Comparison of ENCODE assay signal across 9 cellular contexts in the genomic region with DNA sequence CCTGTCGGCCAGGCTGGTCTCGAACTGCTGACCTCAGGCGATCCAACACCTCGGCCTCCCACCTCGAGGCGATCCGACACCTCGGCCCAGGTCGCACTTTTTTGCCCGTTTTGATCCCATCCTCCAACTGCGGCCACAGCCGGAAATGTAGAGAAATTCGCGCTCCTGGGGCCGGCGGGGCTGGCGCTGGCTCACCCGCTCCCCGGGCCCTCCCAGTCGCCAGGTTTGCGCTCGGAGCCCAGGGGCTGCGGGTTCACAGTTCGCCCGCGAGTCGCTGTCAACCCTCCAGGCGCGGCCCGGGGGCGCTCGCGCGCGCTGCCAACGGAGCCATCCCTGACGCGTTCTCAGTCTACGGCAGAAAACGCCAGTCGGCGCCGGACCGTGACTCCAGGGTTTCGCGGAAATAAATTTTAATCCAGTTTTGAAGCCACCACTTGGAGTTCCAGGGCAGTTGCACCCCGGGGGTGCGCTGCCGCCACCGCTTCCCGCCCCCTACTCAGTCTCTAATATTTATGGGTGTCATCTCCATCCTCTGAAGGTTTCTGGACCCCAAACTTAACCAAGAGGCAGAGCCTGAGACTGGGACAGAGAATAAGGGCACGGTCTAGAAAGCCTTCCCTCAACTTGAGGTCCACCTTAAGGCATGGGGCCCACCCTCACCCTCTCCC. TPM values are rescaled to one million over a fixed set of nuclear protein-coding genes. Genes with fewer than 3 reads are reported as not detected.
DNase-seq lines count a peak whose midpoint lies in the region; ATAC-seq, FAIRE-seq and TF ChIP-seq lines count a peak whose summit lies in the region.
"Had no signal": no experiment of that assay in that cellular context is flagged by ENCODE, and none has a peak within 500 bp of the region (broad histone marks: within the 10 kb centered on the region; RNA-seq: fewer than 3 reads in every experiment).

No MANE protein-coding gene starts in this region.

- H3K4me3 ChIP-seq in choroid plexus epithelial cell (ENCODE audit: low read depth, low read length) (peak overlapping the region; percentile 44), lung (no peak overlapping the region)
- H3K4me3 ChIP-seq: SJSA1 had no signal

- peaks cover 45% of the 10 kb centered on the region for H3K4me1 Mint-ChIP-seq in Calu3 (ENCODE audit: low read depth, unreplicated experiment)

- FAIRE-seq in HTR-8/SVneo (lab: Jason Lieb, UNC): no peak

- H3K27ac Mint-ChIP-seq in Calu3 (ENCODE audit: unreplicated experiment): peak overlapping the region; percentile 92

- H3K9me3 ChIP-seq in lung (ENCODE audit: control insufficient read depth in 2 of 2, insufficient read depth in 1 of 2, low read length in 1 of 2): no peaks in the 10 kb centered on the region
- H3K9me3 ChIP-seq: SJSA1 had no signal

- ATAC-seq in lung (ENCODE audit: insufficient read depth, low FRiP score): no peak

- TF ChIP-seq CTCF in Calu3 (IDR thresholded peaks at IDR 0.05; ENCODE audit: unreplicated experiment) (peak; percentile 50), choroid plexus epithelial cell (conservative IDR thresholded peaks at IDR 0.05; ENCODE audit: low read depth, low read length) (peak; percentile 61), lung (IDR thresholded peaks at IDR 0.05; ENCODE audit: control extremely low read depth, extremely low read depth) (peak; percentile 50)

- peak overlapping the region; percentile 43 for H3K4me3 Mint-ChIP-seq in Calu3 (ENCODE audit: low read depth, unreplicated experiment)

- H3K27me3 Mint-ChIP-seq in Calu3 (ENCODE audit: unreplicated experiment): no peaks in the 10 kb centered on the region

- CTCF ChIA-PET in Calu3 (lab: Charles Lee): interaction anchor here (1.2 to 1.8 kb wide), 3 partner anchors 19 to 84 kb away, joined by 3 to 7 read pairs (median 5); partner anchors contain the start of genes ARSA, SCO2 and SYCE3

- H3K27me3 ChIP-seq in lung (ENCODE audit: control insufficient read depth, insufficient read depth): peaks cover 4% of the 10 kb centered on the region
- H3K27me3 ChIP-seq: SJSA1 had no signal

- DNase-seq in Calu3 (peak; percentile 93), HuH-7 (ENCODE audit: low spot score) (peak; percentile 94), choroid plexus epithelial cell (ENCODE audit: low read depth) (peak; percentile 65), lung (ENCODE audit: low spot score) (peak; percentile 82), NCI-H2029 treated with DMSO at 0.1 percent for 48 hours (lab: John Stamatoyannopoulos, UW) (no peak), HTR-8/SVneo (ENCODE audit: insufficient read length, low spot score) (no peak)
- peak; percentile 66 to 73 for DNase-seq in activated CD4-positive, alpha-beta T cell treated with anti-CD3 and anti-CD28 coated beads for 24 hours (ENCODE audit: low read depth in 2 of 2)
- DNase-seq in stimulated activated CD8-positive, alpha-beta memory T cell treated with anti-CD3 and anti-CD28 coated beads, Interleukin-15, amount 100 ng/mL, for 1 hour (ENCODE audit: low read depth): peak; percentile 67

- peaks cover 30% of the 10 kb centered on the region for H3K36me3 Mint-ChIP-seq in Calu3 (ENCODE audit: insufficient read depth, unreplicated experiment)

- no peaks in the 10 kb centered on the region for H3K9me3 Mint-ChIP-seq in Calu3 (ENCODE audit: low read depth, unreplicated experiment)

- 3 to 4% methylated on average over 52 of the region's 52 CpGs for WGBS in lung, 2 donors

- intact Hi-C loops in Calu3 (cut with micrococcal nuclease; ENCODE audit: unreplicated experiment): no loop called here

- H3K27ac ChIP-seq in lung (ENCODE audit: low read depth in 1 of 2, low read length in 1 of 2): peak overlapping the region in 1 of 2 donors; percentile 78
- H3K27ac ChIP-seq: SJSA1 had no signal

- peaks cover 0 to 20% of the 10 kb centered on the region in 2 donors for H3K4me1 ChIP-seq in lung (ENCODE audit: control insufficient read depth in 2 of 2, insufficient read depth in 2 of 2, low read length in 2 of 2)

- H3K36me3 ChIP-seq in lung (ENCODE audit: control insufficient read depth in 2 of 2, insufficient read depth in 2 of 2, low read length in 2 of 2): no peaks in the 10 kb centered on the region
- H3K36me3 ChIP-seq: SJSA1 had no signal

- TSS peak; percentile 35 for BruUV-seq in Calu3 (replicated peaks; lab: Mats Ljungman, UMichigan)

RNA-seq across cellular contexts. Expression of gene KLHDC7B, which starts 1.5 kb away (rescaled TPM):
- total RNA-seq in Calu3 (2022) (1.6 and 3.0 TPM in 2 replicates), lung (1 to 10 TPM in 1 of 2 donors, under 1 TPM in 1; 0.85 to 1.0 TPM)
- 1 to 10 TPM in 1 of 2 donors, under 1 TPM in 1; 0.39 to 1.6 TPM for polyA plus RNA-seq in lung

RNA-seq across cellular contexts. Expression of gene TYMP, which starts 14.4 kb away (rescaled TPM):
- 44.1 and 62.2 TPM in 2 replicates for total RNA-seq in Calu3 (2022)
- total RNA-seq in lung: 100 to 1,000 TPM in 1 of 2 donors, 10 to 100 TPM in 1; 52.7 to 367 TPM
- 100 to 1,000 TPM in 1 of 2 donors, 10 to 100 TPM in 1; 99.2 to 641 TPM for polyA plus RNA-seq in lung

RNA-seq across cellular contexts. Expression of gene SYCE3, which starts 18.5 kb away (rescaled TPM):
- total RNA-seq in Calu3 (2022): not detected in 2 replicates
- not detected for total RNA-seq in lung
- 1 to 10 TPM; 1.1 to 1.7 TPM for polyA plus RNA-seq in lung
- total RNA-seq: SJSA1 had no signal

RNA-seq across cellular contexts. Expression of gene SCO2, which starts 18.8 kb away (rescaled TPM):
- total RNA-seq in Calu3 (2022) (3.6 and 5.3 TPM in 2 replicates), lung (1 to 10 TPM in 1 of 2 donors, under 1 TPM in 1; 0.37 to 9.1 TPM)
- polyA plus RNA-seq in lung: 1 to 10 TPM; 3.0 to 9.3 TPM

RNA-seq across cellular contexts. Expression of gene CPT1B, which starts 34.0 kb away (rescaled TPM):
- 72.6 and 77.0 TPM in 2 replicates for total RNA-seq in Calu3 (2022)
- total RNA-seq in lung: 10 to 100 TPM in 1 of 2 donors, 1 to 10 TPM in 1; 5.7 to 21.2 TPM
- 10 to 100 TPM; 11.8 to 14.5 TPM for polyA plus RNA-seq in lung

Comparison
In these comparisons a context has a peak if more than half of its experiments do, and no peak if none do; other contexts are left out.
1. DNase-seq: peak in Calu3 (single experiment), HuH-7 (single experiment), activated CD4-positive, alpha-beta T cell treated with anti-CD3 and anti-CD28 coated beads for 24 hours (2 of 2), choroid plexus epithelial cell (single experiment), lung (single experiment) and stimulated activated CD8-positive, alpha-beta memory T cell treated with anti-CD3 and anti-CD28 coated beads, Interleukin-15, amount 100 ng/mL, for 1 hour (single experiment); none in NCI-H2029 treated with DMSO at 0.1 percent for 48 hours (single experiment) and HTR-8/SVneo (single experiment).
2. Peak in every context shown above with its lines, with median percentiles within 50 percentile points of each other: CTCF ChIP-seq.